ENCODE assay signal across 8 cellular contexts in the genomic region with DNA sequence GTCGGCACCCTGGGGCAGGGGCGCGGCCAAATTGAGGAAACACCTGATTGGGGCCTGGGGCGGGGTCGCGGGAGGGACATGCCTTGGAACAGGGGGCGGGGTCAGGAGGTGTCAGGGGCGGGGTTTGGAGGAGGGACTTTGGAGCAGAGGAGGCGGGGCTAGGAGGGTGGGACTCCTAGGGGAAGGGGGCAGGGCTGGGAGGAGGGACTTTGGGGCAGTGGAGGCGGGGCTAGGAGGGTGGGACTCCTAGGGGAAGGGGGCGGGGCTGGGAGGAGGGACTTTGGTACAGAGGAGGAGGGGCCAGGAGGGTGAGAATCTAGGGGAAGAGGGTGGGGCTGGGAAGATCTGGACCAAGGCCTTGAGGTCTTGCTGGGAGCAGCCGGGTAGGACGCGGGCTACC. TPM values are rescaled to one million over a fixed set of nuclear protein-coding genes. Genes with fewer than 3 reads are reported as not detected.
DNase-seq lines count a peak whose midpoint lies in the region; ATAC-seq and TF ChIP-seq lines count a peak whose summit lies in the region.

No MANE protein-coding gene starts in this region.

- DNase-seq in GM10248 (ENCODE audit: extremely low spot score) (peak; percentile 80), NOMO-1 treated with DMSO at 0.1 percent for 48 hours (lab: John Stamatoyannopoulos, UW; ENCODE audit: unreplicated experiment) (peak; percentile 58), fibroblast of villous mesenchyme (ENCODE audit: low read depth) (peak; percentile 60), putamen (ENCODE audit: low spot score) (peak; percentile 20), HFFc6 (no peak), NCI-H128 (lab: John Stamatoyannopoulos, UW; ENCODE audit: unreplicated experiment) (no peak)
- peak; percentile 85 to 88 for DNase-seq in activated T-cell treated with anti-CD3 and anti-CD28 coated beads, Interleukin-2, amount 50 U/mL, for 48 hours

- no peak overlapping the region for H3K4me3 Mint-ChIP-seq in HFFc6

- H3K4me1 Mint-ChIP-seq in HFFc6 (ENCODE audit: low read depth), result peaks cover 4% of the 10 kb centered on the region; the same call in 1 of the 2 replicates

- TF ChIP-seq CTCF in GM10248 (IDR thresholded peaks at IDR 0.05; ENCODE audit: control extremely low read depth, extremely low read depth, low read depth, missing control alignments), result no peak
- TF ChIP-seq CTCF in fibroblast of villous mesenchyme (IDR thresholded peaks at IDR 0.05; ENCODE audit: insufficient read depth, low read depth, low read length), result no peak
- TF ChIP-seq CTCF in HFFc6 (IDR thresholded peaks at IDR 0.05), result no peak

- H3K4me3 ChIP-seq in fibroblast of villous mesenchyme (ENCODE audit: low read depth, low read length), result no peak overlapping the region

- no peaks in the 10 kb centered on the region for H3K9me3 Mint-ChIP-seq in HFFc6

- ATAC-seq in HG03097 (IDR thresholded peaks at IDR 0.05; ENCODE audit: low FRiP score, unreplicated experiment), result no peak

- H3K36me3 Mint-ChIP-seq in HFFc6 (ENCODE audit: low read depth), result no peaks in the 10 kb centered on the region

- no peak overlapping the region for H3K27ac Mint-ChIP-seq in HFFc6

- peaks cover 8% of the 10 kb centered on the region for H3K27me3 Mint-ChIP-seq in HFFc6 (ENCODE audit: insufficient read depth)

- CTCF ChIA-PET in GM10248 (lab: Yijun Ruan, JAX), result interaction anchor here (1.3 to 1.9 kb wide), 3 partner anchors 12 to 24 kb away, joined by 3 to 6 read pairs (median 5); a partner anchor contains a TSS

- POLR2A ChIA-PET in GM10248 (lab: Yijun Ruan, JAX), result no interaction called here

RNA-seq across cellular contexts. Expression of a gene that starts 21.9 kb away (rescaled TPM):
- total RNA-seq in fibroblast of villous mesenchyme, result 0.86 and 1.9 TPM in 2 replicates
- 1 to 10 TPM; 2.8 to 4.4 (median 3.1) TPM for total RNA-seq in HFFc6 (2021; fragmentation: NEBNext Ultra II Directional; extraction: Animal tissue kit (Norgen Biotek cat#: 25700))

RNA-seq across cellular contexts. Expression of a gene that starts 24.0 kb away (rescaled TPM):
- 72.2 and 111 TPM in 2 replicates for total RNA-seq in fibroblast of villous mesenchyme
- total RNA-seq in HFFc6 (2021; fragmentation: NEBNext Ultra II Directional; extraction: Animal tissue kit (Norgen Biotek cat#: 25700)), result 100 to 1,000 TPM; 354 to 455 (median 395) TPM

RNA-seq across cellular contexts. Expression of a gene that starts 30.4 kb away (rescaled TPM):
- total RNA-seq in fibroblast of villous mesenchyme, result 25.1 and 38.4 TPM in 2 replicates
- total RNA-seq in HFFc6 (2021; fragmentation: NEBNext Ultra II Directional; extraction: Animal tissue kit (Norgen Biotek cat#: 25700)), result 10 to 100 TPM; 36.2 to 53.5 (median 41.7) TPM

RNA-seq across cellular contexts. Expression of a gene that starts 40.0 kb away (rescaled TPM):
- total RNA-seq in fibroblast of villous mesenchyme, result 0.43 and 0.64 TPM in 2 replicates
- under 1 TPM; 0.33 to 0.90 (median 0.51) TPM for total RNA-seq in HFFc6 (2021; fragmentation: NEBNext Ultra II Directional; extraction: Animal tissue kit (Norgen Biotek cat#: 25700))

RNA-seq across cellular contexts. Expression of a gene that starts 51.2 kb away (rescaled TPM):
- not detected in 2 replicates for total RNA-seq in fibroblast of villous mesenchyme
- total RNA-seq in HFFc6 (2021; fragmentation: NEBNext Ultra II Directional; extraction: Animal tissue kit (Norgen Biotek cat#: 25700)), result not detected

Comparison
In these comparisons a context has a peak if more than half of its experiments do, and no peak if none do; other contexts are left out.
1. DNase-seq: peak in GM10248 (single experiment), NOMO-1 treated with DMSO at 0.1 percent for 48 hours (single experiment), activated T-cell treated with anti-CD3 and anti-CD28 coated beads, Interleukin-2, amount 50 U/mL, for 48 hours (2 of 2), fibroblast of villous mesenchyme (single experiment) and putamen (single experiment); none in HFFc6 (single experiment) and NCI-H128 (single experiment).